8 cellular contexts compared by ENCODE assay signal in genomic region chr17:21295036-21295952, GRCh38. TPM values are rescaled to one million over a fixed set of nuclear protein-coding genes. Genes with fewer than 3 reads are reported as not detected.
DNase-seq lines count a peak whose midpoint lies in the region; ATAC-seq and TF ChIP-seq lines count a peak whose summit lies in the region.

No MANE protein-coding gene starts in this region.

- peaks cover 14% of the 10 kb centered on the region for H3K4me1 Mint-ChIP-seq in nephron progenitor cell

- BruUV-seq in A673 (replicated peaks; lab: Mats Ljungman, UMichigan) = no TSS peak

- POLR2A ChIA-PET in A673 (lab: Charles Lee; ENCODE audit: low non-redundant PET) = no interaction called here

- peak overlapping the region; percentile 18 for H3K27ac Mint-ChIP-seq in nephron progenitor cell

- no peaks in the 10 kb centered on the region for H3K27me3 ChIP-seq in esophagus muscularis mucosa
- no peaks in the 10 kb centered on the region for H3K27me3 ChIP-seq in A673 (replicated peaks; ENCODE audit: insufficient read depth, low read depth, low read length, poor library complexity)

- peaks cover 10% of the 10 kb centered on the region for H3K36me3 Mint-ChIP-seq in nephron progenitor cell (ENCODE audit: low read depth)

- intact Hi-C loops in esophagus muscularis mucosa (cut with DNase I) = no loop called here
- intact Hi-C loops in A673 (cut with micrococcal nuclease; ENCODE audit: unreplicated experiment) = no loop called here

- no peak for ATAC-seq in GM21515 (IDR thresholded peaks at IDR 0.05; ENCODE audit: unreplicated experiment)
- no peak for ATAC-seq in HG02610 (IDR thresholded peaks at IDR 0.05; ENCODE audit: unreplicated experiment)

- H3K9me3 ChIP-seq in esophagus muscularis mucosa (no peaks in the 10 kb centered on the region), A673 (ENCODE audit: low read depth, low read length, poor library complexity, severe bottlenecking) (peaks cover 20% of the 10 kb centered on the region)

- TF ChIP-seq CTCF in esophagus muscularis mucosa (IDR thresholded peaks at IDR 0.05) = no peak
- TF ChIP-seq CTCF in nephron progenitor cell (IDR thresholded peaks at IDR 0.05) = no peak
- TF ChIP-seq CTCF in A673 (conservative IDR thresholded peaks at IDR 0.05; ENCODE audit: low read depth, low read length) = no peak

- CTCF ChIA-PET in A673 (lab: Charles Lee) = no interaction called here

- peaks cover 66% of the 10 kb centered on the region for H3K9me3 Mint-ChIP-seq in nephron progenitor cell

- H3K36me3 ChIP-seq in esophagus muscularis mucosa (peaks cover under 1 to 39% (median 25%) of the 10 kb centered on the region in 4 donors), A673 (ENCODE audit: insufficient read depth, low read length, poor library complexity, severe bottlenecking) (peaks cover 5% of the 10 kb centered on the region)

- 67% methylated on average over 19 of the region's 19 CpGs for WGBS in esophagus muscularis mucosa

- H3K27me3 Mint-ChIP-seq in nephron progenitor cell (ENCODE audit: low read depth, poor library complexity) = peaks cover 4% of the 10 kb centered on the region

- peak overlapping the region in 3 of 4 donors; percentile 1 to 52 (median 24) for H3K27ac ChIP-seq in esophagus muscularis mucosa (replicated peaks in 1 of 4)
- no peak overlapping the region for H3K27ac ChIP-seq in A673 (ENCODE audit: low read depth, low read length, poor library complexity, severe bottlenecking)

- H3K4me1 ChIP-seq in esophagus muscularis mucosa = peaks cover 29 to 65% (median 45%) of the 10 kb centered on the region in 4 donors
- H3K4me1 ChIP-seq in A673 (ENCODE audit: insufficient read depth, low read length, poor library complexity, severe bottlenecking) = no peaks in the 10 kb centered on the region

- H3K4me3 ChIP-seq in esophagus muscularis mucosa (no peak overlapping the region), A673 (ENCODE audit: low read depth, low read length, poor library complexity, severe bottlenecking) (no peak overlapping the region)

- DNase-seq in D341Med (ENCODE audit: low spot score) = peak; percentile 57
- DNase-seq in NCI-H2171 treated with DMSO at 0.1 percent for 48 hours (lab: John Stamatoyannopoulos, UW) = peak; percentile 70
- DNase-seq in esophagus muscularis mucosa (ENCODE audit: extremely low spot score) = no peak
- DNase-seq in nephron progenitor cell = no peak
- no peak for DNase-seq in A673 (ENCODE audit: low spot score)
- DNase-seq in NCI-H2227 (lab: John Stamatoyannopoulos, UW; ENCODE audit: unreplicated experiment) = no peak

- no peak overlapping the region for H3K4me3 Mint-ChIP-seq in nephron progenitor cell

- no peak for TF ChIP-seq EP300 in esophagus muscularis mucosa (IDR thresholded peaks at IDR 0.05)

- no peak for TF ChIP-seq POLR2A in esophagus muscularis mucosa (IDR thresholded peaks at IDR 0.05; ENCODE audit: low read depth)

RNA-seq across cellular contexts. Expression of gene MAP2K3, which starts 10.8 kb away (rescaled TPM):
- total RNA-seq in esophagus muscularis mucosa = 10 to 100 TPM; 23.3 to 42.4 (median 30.5) TPM
- total RNA-seq in A673 (2021) = 39.0 and 44.0 TPM in 2 replicates

RNA-seq across cellular contexts. Expression of gene NATD1, which starts 42.1 kb away (rescaled TPM):
- total RNA-seq in esophagus muscularis mucosa (10 to 100 TPM; 12.3 to 26.2 (median 18.1) TPM), A673 (2021) (0.75 and 2.3 TPM in 2 replicates)

Comparison
In these comparisons a context has a peak if more than half of its experiments do, and no peak if none do; other contexts are left out.
1. DNase-seq: peak in D341Med (single experiment) and NCI-H2171 treated with DMSO at 0.1 percent for 48 hours (single experiment); none in esophagus muscularis mucosa (single experiment), nephron progenitor cell (single experiment), A673 (single experiment) and NCI-H2227 (single experiment).